In the genomic region with DNA sequence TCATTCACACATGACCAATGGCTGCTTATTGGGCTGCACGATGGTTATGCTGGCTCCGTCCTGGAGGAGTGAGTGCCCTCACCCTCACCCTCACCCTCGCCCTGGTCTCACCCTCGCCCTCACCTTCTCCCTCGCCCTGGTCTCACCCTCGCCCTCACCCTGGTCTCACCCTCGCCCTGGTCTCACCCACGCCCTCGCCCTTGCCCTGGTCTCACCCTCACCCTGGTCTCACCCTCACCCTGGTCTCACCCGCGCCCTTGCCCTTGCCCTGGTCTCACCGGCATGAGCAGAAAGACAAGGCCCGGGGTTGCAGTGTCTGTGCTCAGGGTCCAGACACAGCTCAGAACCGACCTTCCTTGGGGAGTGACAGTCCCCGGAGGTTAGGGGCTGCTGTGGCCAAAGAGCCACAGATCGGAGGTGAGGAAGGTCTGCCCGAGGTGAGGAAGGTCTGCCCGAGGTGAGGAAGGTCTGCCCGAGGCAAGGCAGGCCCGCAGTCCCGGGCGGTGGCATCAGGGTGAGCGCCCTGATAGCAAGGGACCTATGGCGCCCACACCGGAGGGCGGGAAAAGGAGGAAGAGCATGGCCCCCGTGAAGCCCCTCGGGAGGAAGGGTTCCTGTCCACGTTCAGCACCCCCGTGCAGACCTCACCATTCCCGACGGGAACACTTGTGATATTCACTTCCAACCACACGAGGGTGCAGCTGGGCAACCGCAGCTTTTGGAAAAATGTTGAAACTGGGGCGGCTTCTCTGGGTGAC, we compare ENCODE assay signal across 9 cellular contexts.
DNase-seq lines count a peak whose midpoint lies in the region; ATAC-seq and TF ChIP-seq lines count a peak whose summit lies in the region.
"Had no signal": no experiment of that assay in that cellular context is flagged by ENCODE, and none has a peak within 500 bp of the region (broad histone marks: within the 10 kb centered on the region; RNA-seq: fewer than 3 reads in every experiment).

No MANE protein-coding gene starts in this region.

- ATAC-seq in GM21576 (IDR thresholded peaks at IDR 0.05; ENCODE audit: unreplicated experiment) = no peak
- ATAC-seq in HG03460 (IDR thresholded peaks at IDR 0.05; ENCODE audit: unreplicated experiment) = no peak
- ATAC-seq in GM18858 (IDR thresholded peaks at IDR 0.05; ENCODE audit: unreplicated experiment) = no peak

- H3K36me3 ChIP-seq in Peyer's patch (no peaks in the 10 kb centered on the region), fibroblast of lung (ENCODE audit: control insufficient read depth, insufficient read depth, low read length) (no peaks in the 10 kb centered on the region), osteoblast (ENCODE audit: insufficient read depth, low read length) (no peaks in the 10 kb centered on the region)

- H3K27me3 ChIP-seq in Peyer's patch (no peaks in the 10 kb centered on the region), fibroblast of lung (ENCODE audit: control insufficient read depth, insufficient read depth, low read length) (no peaks in the 10 kb centered on the region), osteoblast (ENCODE audit: insufficient read depth, low read length) (peaks cover 1% of the 10 kb centered on the region)

- H2AFZ ChIP-seq in fibroblast of lung (ENCODE audit: low read length) = no peak overlapping the region
- no peak overlapping the region for H2AFZ ChIP-seq in osteoblast (ENCODE audit: low read length)

- DNase-seq in GM12864 (ENCODE audit: low read depth) (no peak), Peyer's patch (peak in 1 of 3 donors; percentile 57), fibroblast of lung (ENCODE audit: low read depth in 2 of 2) (peak; percentile 36 to 72), osteoblast (ENCODE audit: insufficient read length, low spot score, missing footprints) (no peak)
- DNase-seq in activated CD4-positive, CD25-positive, alpha-beta regulatory T cell (lab: John Stamatoyannopoulos, UW) = no peak

- H3K9ac ChIP-seq in fibroblast of lung (ENCODE audit: insufficient read depth, low read length) = no peak overlapping the region
- H3K9ac ChIP-seq: KMS-11 had no signal

- no peak for TF ChIP-seq POLR2A in Peyer's patch (IDR thresholded peaks at IDR 0.05)

- no peaks in the 10 kb centered on the region for H3K4me1 ChIP-seq in Peyer's patch
- H3K4me1 ChIP-seq in fibroblast of lung (ENCODE audit: control insufficient read depth, extremely low read depth, insufficient read depth, low read length) = no peaks in the 10 kb centered on the region
- H3K4me1 ChIP-seq in osteoblast (ENCODE audit: insufficient read depth, low read length) = peaks cover 5% of the 10 kb centered on the region

- H3K79me2 ChIP-seq in fibroblast of lung (ENCODE audit: control insufficient read depth, insufficient read depth, low read length) = no peaks in the 10 kb centered on the region
- no peaks in the 10 kb centered on the region for H3K79me2 ChIP-seq in osteoblast (ENCODE audit: insufficient read depth, low read length)

- H3K27ac ChIP-seq in Peyer's patch = no peak overlapping the region
- no peak overlapping the region for H3K27ac ChIP-seq in fibroblast of lung (ENCODE audit: insufficient read depth, low read length)
- H3K27ac ChIP-seq in osteoblast (ENCODE audit: low read depth, low read length) = no peak overlapping the region
- H3K27ac ChIP-seq: KMS-11 had no signal

- H3K9me3 ChIP-seq in Peyer's patch (no peaks in the 10 kb centered on the region), fibroblast of lung (ENCODE audit: control insufficient read depth, insufficient read depth, low read depth, low read length) (no peaks in the 10 kb centered on the region), osteoblast (ENCODE audit: low read depth, low read length) (no peaks in the 10 kb centered on the region)

- H4K20me1 ChIP-seq in fibroblast of lung (ENCODE audit: control insufficient read depth, extremely low read depth, insufficient read depth, low read length) = no peaks in the 10 kb centered on the region
- no peaks in the 10 kb centered on the region for H4K20me1 ChIP-seq in osteoblast (ENCODE audit: insufficient read depth, low read length)

- peak overlapping the region; percentile 75 for H3K4me2 ChIP-seq in fibroblast of lung (ENCODE audit: extremely low read depth, insufficient read depth, low read length)
- H3K4me2 ChIP-seq in osteoblast (ENCODE audit: insufficient read depth, low read length) = peak overlapping the region; percentile 83
- H3K4me2 ChIP-seq: KMS-11 had no signal

- H3K4me3 ChIP-seq in GM12864 (ENCODE audit: low read depth, low read length) (no peak overlapping the region), Peyer's patch (no peak overlapping the region), fibroblast of lung (replicated peaks in 1 of 4; ENCODE audit: control extremely low read depth in 1 of 4, insufficient read depth in 1 of 4, low read depth in 3 of 4, low read length in 4 of 4) (no peak overlapping the region), osteoblast (ENCODE audit: insufficient read depth, low read length) (peak overlapping the region; percentile 57)

- TF ChIP-seq CTCF in GM12864 (IDR thresholded peaks at IDR 0.05; ENCODE audit: low read depth, low read length, missing control alignments) (peak; percentile 16), Peyer's patch (IDR thresholded peaks at IDR 0.05) (peak in 5 of 6 experiments; percentile 8 to 61 (median 58)), fibroblast of lung (conservative IDR thresholded peaks at IDR 0.05 in 1 of 2, IDR thresholded peaks at IDR 0.05 in 1 of 2; ENCODE audit: low read depth in 1 of 2, low read length in 2 of 2) (peak; percentile 76 to 78), osteoblast (IDR thresholded peaks at IDR 0.05; ENCODE audit: extremely low read depth, low read depth, low read length) (peak; percentile 74)

Comparison
In these comparisons a context has a peak if more than half of its experiments do, and no peak if none do; other contexts are left out.
1. DNase-seq: peak in fibroblast of lung (2 of 2); none in GM12864 (single experiment), osteoblast (single experiment) and activated CD4-positive, CD25-positive, alpha-beta regulatory T cell (0 of 4).
2. CTCF ChIP-seq: peak in every context shown above with its lines; median percentile 77 in fibroblast of lung; 74 in osteoblast; 58 in Peyer's patch; 16 in GM12864.